In genomic region chr19:36378625-36379509, GRCh38 we compare ENCODE assay signal across 8 cellular contexts. TPM values are rescaled to one million over a fixed set of nuclear protein-coding genes. Genes with fewer than 3 reads are reported as not detected.
DNase-seq lines count a peak whose midpoint lies in the region; TF ChIP-seq lines count a peak whose summit lies in the region.

Gene ZFP14 (minus strand): TSS chr19:36379201. CDS start chr19:36367892, 11,309 bp downstream.

- CTCF ChIA-PET in HEK293 (lab: Yijun Ruan, JAX), result interaction anchor here (0.7 to 1.2 kb wide), 8 partner anchors 9 to 1216 kb away, joined by 3 to 5 read pairs (median 3); partner anchors contain the start of genes ZNF540 and ZNF571

- peaks cover 0 to 26% of the 10 kb centered on the region in 2 experiments; a peak in 1 of 3 replicates for H3K36me3 ChIP-seq in HEK293 (ENCODE audit: control insufficient read depth in 2 of 2, insufficient read depth in 1 of 2, low read length in 2 of 2)

- H3K36me3 Mint-ChIP-seq in activated naive CD4-positive, alpha-beta T cell treated with anti-CD3 and anti-CD28 coated beads, Interleukin-2, amount 50 U/mL, for 24 hours, result peaks cover 15% of the 10 kb centered on the region

- H3K9me3 Mint-ChIP-seq in activated naive CD4-positive, alpha-beta T cell treated with anti-CD3 and anti-CD28 coated beads, Interleukin-2, amount 50 U/mL, for 24 hours, result peaks cover 4% of the 10 kb centered on the region

- H3K4me1 Mint-ChIP-seq in activated naive CD4-positive, alpha-beta T cell treated with anti-CD3 and anti-CD28 coated beads, Interleukin-2, amount 50 U/mL, for 24 hours, result peaks cover 21% of the 10 kb centered on the region

- DNase-seq in GM04503 (ENCODE audit: low read depth), result peak; percentile 58
- DNase-seq in MV-4-11 (lab: John Stamatoyannopoulos, UW), result peak; percentile 96
- peak; percentile 93 for DNase-seq in SK-N-DZ (ENCODE audit: low spot score)
- peak; percentile 92 for DNase-seq in glomerular visceral epithelial cell (ENCODE audit: extremely low spot score)
- peak; percentile 93 for DNase-seq in occipital lobe (lab: John Stamatoyannopoulos, UW)

- peak within 1 kb of the TSS; percentile 86 for H3K27ac ChIP-seq in HEK293 (ENCODE audit: extremely low read depth, low read depth, low read length)
- H3K27ac ChIP-seq in temporal lobe (ENCODE audit: low read depth, low read length), result peak within 1 kb of the TSS; percentile 24

- peak within 1 kb of the TSS; percentile 63 for H3K4me3 ChIP-seq in HEK293 (ENCODE audit: low read depth, low read length)

- peaks cover 27% of the 10 kb centered on the region for H3K9me3 ChIP-seq in HEK293 (ENCODE audit: control insufficient read depth, insufficient read depth, low read depth, low read length)

- peak within 1 kb of the TSS; percentile 88 for H3K4me3 Mint-ChIP-seq in activated naive CD4-positive, alpha-beta T cell treated with anti-CD3 and anti-CD28 coated beads, Interleukin-2, amount 50 U/mL, for 24 hours

- peaks cover 10% of the 10 kb centered on the region for H3K4me1 ChIP-seq in HEK293 (ENCODE audit: control insufficient read depth, insufficient read depth, low read length)

- peak; percentile 85 for TF ChIP-seq CTCF in HEK293 (tag by site-specific recombination; IDR thresholded peaks at IDR 0.05)

- peak within 1 kb of the TSS; percentile 87 for H3K27ac Mint-ChIP-seq in activated naive CD4-positive, alpha-beta T cell treated with anti-CD3 and anti-CD28 coated beads, Interleukin-2, amount 50 U/mL, for 24 hours

- no peaks in the 10 kb centered on the region for H3K27me3 Mint-ChIP-seq in activated naive CD4-positive, alpha-beta T cell treated with anti-CD3 and anti-CD28 coated beads, Interleukin-2, amount 50 U/mL, for 24 hours

- POLR2A ChIA-PET in HEK293 (lab: Yijun Ruan, JAX), result interaction anchor here (0.9 to 3.6 kb wide), 13 partner anchors 11 to 992 kb away, joined by 3 to 29 read pairs (median 5); partner anchors contain the start of genes ZFP82, ZNF146, ZNF260 and ZNF345

TF ChIP-seq in HEK293, 187 proteins besides CTCF, POLR2A, EP300 and RAD21 (continues in another document):
- TF ChIP-seq ZNF501 (tag by site-specific recombination; IDR thresholded peaks at IDR 0.05) (peak; percentile 95), ZNF366 (tag by site-specific recombination; conservative IDR thresholded peaks at IDR 0.05) (peak; percentile 77), TRIM28 (IDR thresholded peaks at IDR 0.05; ENCODE audit: borderline replicate concordance, low read length) (peak; percentile 35; the same call in 1 of the 2 replicates), ZSCAN16 (tag by site-specific recombination; IDR thresholded peaks at IDR 0.05) (peak; percentile 43; the same call in 1 of the 2 replicates), PATZ1 (tag by site-specific recombination; IDR thresholded peaks at IDR 0.05) (peak; percentile 100), ZNF354C (tag by site-specific recombination; IDR thresholded peaks at IDR 0.05; ENCODE audit: borderline replicate concordance, low read depth) (no peak), SP3 (tag by site-specific recombination; IDR thresholded peaks at IDR 0.05) (peak; percentile 94), ZNF23 (tag by site-specific recombination; IDR thresholded peaks at IDR 0.05; ENCODE audit: borderline replicate concordance) (no peak), ZXDB (tag by site-specific recombination; IDR thresholded peaks at IDR 0.05) (peak; percentile 97), ZNF621 (tag by site-specific recombination; IDR thresholded peaks at IDR 0.05) (no peak), SCRT2 (tag by site-specific recombination; IDR thresholded peaks at IDR 0.05) (peak; percentile 99), ZBTB44 (tag by site-specific recombination; IDR thresholded peaks at IDR 0.05) (no peak; the same call in 1 of the 2 replicates), KLF1 (tag by site-specific recombination; IDR thresholded peaks at IDR 0.05) (peak; percentile 42; the same call in 1 of the 2 replicates), MYNN (tag by site-specific recombination; IDR thresholded peaks at IDR 0.05; ENCODE audit: borderline replicate concordance) (peak; percentile 87), ZNF747 (tag by site-specific recombination; IDR thresholded peaks at IDR 0.05) (no peak), ZNF660 (tag by site-specific recombination; IDR thresholded peaks at IDR 0.05) (peak; percentile 87), ZNF175 (tag by site-specific recombination; IDR thresholded peaks at IDR 0.05) (no peak), ZNF398 (tag by site-specific recombination; IDR thresholded peaks at IDR 0.05) (0 out of 2 replicates have a peak, but pooled peaks have one; percentile 53), ZNF664 (tag by site-specific recombination; IDR thresholded peaks at IDR 0.05) (peak; percentile 42; the same call in 1 of the 2 replicates), KLF9 (tag by site-specific recombination; IDR thresholded peaks at IDR 0.05; ENCODE audit: low read depth) (peak; percentile 94), ZBTB17 (tag by site-specific recombination; IDR thresholded peaks at IDR 0.05) (peak; percentile 99), ZNF16 (tag by site-specific recombination; IDR thresholded peaks at IDR 0.05; ENCODE audit: low read depth) (no peak), ZBTB21 (tag by site-specific recombination; IDR thresholded peaks at IDR 0.05) (peak; percentile 72), ZNF362 (tag by site-specific recombination; IDR thresholded peaks at IDR 0.05) (no peak), PBX3 (CRISPR knock-in tag; IDR thresholded peaks at IDR 0.05) (no peak), REPIN1 (tag by site-specific recombination; IDR thresholded peaks at IDR 0.05; ENCODE audit: low read depth) (peak; percentile 83; the same call in 1 of the 2 replicates), ZSCAN23 (tag by site-specific recombination; IDR thresholded peaks at IDR 0.05) (no peak)

RNA-seq across cellular contexts. Expression of gene ZFP14, which starts in this region (rescaled TPM):
- 4.2 and 5.4 TPM in 2 replicates for polyA plus RNA-seq in SK-N-DZ (2014; cell fraction: cytosol; rRNA removed)
- 2.8 and 6.2 TPM in 2 replicates for polyA plus RNA-seq in SK-N-DZ (2014; cell fraction: nucleus; rRNA removed)
- total RNA-seq in occipital lobe (61.1 TPM), temporal lobe (39.3 TPM)

Comparison
In these comparisons a context has a peak if more than half of its experiments do, and no peak if none do; other contexts are left out.
1. Peak in every context shown above with its lines: DNase-seq, H3K4me3 ChIP-seq and H3K27ac ChIP-seq.